In the genomic region with DNA sequence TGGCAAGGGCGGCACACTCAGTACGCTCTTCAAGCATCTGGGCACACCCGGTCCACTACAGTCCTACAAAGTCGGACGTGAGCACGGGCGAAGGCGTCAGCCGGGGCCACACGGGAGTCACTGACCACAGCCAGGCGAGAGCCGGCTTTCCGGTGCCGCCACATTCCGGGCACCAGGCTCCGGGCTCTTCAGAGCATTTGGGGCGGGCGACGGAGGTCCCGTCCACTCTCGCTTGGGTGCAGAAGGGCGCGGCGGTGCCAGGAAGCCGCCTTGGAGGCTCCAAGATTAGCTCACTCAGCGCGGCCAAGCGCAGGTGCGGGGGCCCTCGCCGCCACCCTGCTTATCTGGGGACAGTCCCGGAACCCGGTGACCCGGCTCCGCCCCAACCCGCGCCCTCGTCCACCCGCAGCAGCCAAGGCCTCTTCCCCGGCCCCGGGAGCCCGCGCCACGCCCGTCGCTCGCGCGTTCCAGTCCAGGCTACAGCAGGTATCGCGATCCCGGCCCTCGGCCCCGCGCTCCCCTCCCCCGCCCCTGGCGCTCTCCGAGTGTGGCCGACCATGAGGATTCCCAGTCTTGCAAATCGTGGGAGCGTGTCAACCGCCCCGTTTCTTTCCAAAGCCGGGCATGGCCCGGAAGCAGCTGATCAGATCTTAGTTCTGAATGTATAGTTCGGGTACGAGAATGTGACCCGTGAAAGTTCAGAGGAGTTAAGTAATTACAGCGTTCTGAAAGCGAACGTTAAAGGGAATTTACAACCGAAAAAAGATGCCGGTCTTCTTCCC, we compare ENCODE assay signal across 8 cellular contexts. TPM values are rescaled to one million over a fixed set of nuclear protein-coding genes. Genes with fewer than 3 reads are reported as not detected.
DNase-seq lines count a peak whose midpoint lies in the region; ATAC-seq, FAIRE-seq and TF ChIP-seq lines count a peak whose summit lies in the region.

ADPRH (plus strand) TSS at position 127 of the 782 bp plus-strand sequence. CDS start 2,678 bp downstream, outside the sequence.

- H3K4me3 ChIP-seq in keratinocyte (ENCODE audit: control insufficient read depth in 2 of 3, extremely low read depth in 1 of 3, insufficient read depth in 2 of 3, low read depth in 1 of 3, low read length in 3 of 3) = peak within 1 kb of the TSS; percentile 50 to 68 (median 67)

- TF ChIP-seq CTCF in keratinocyte (optimal IDR thresholded peaks at IDR 0.05 in 1 of 3, IDR thresholded peaks at IDR 0.05 in 1 of 3, conservative IDR thresholded peaks at IDR 0.05 in 1 of 3; ENCODE audit: extremely low read depth in 1 of 3, insufficient read depth in 2 of 3, low read length in 3 of 3) = no peak

- DNase-seq in EL = peak; percentile 68
- peak; percentile 66 for DNase-seq in HT-29 (ENCODE audit: low spot score)
- DNase-seq in T-helper 22 cell (ENCODE audit: low read depth) = peak; percentile 25
- DNase-seq in central memory CD4-positive, alpha-beta T cell = peak; percentile 29
- DNase-seq in keratinocyte (ENCODE audit: low read depth, low spot score) = no peak
- DNase-seq in stimulated activated CD4-positive, alpha-beta T cell treated with anti-CD3 and anti-CD28 coated beads, Interleukin-12 subunit alpha, Interleukin-12 subunit beta, amount 100 ng/mL, for 48 hours (ENCODE audit: low read depth in 2 of 3, low spot score in 1 of 3) = peak; percentile 28 to 48 (median 37)
- no peak for DNase-seq in KG1 (lab: John Stamatoyannopoulos, UW)

- no peak within 1 kb of the TSS for H3K27ac ChIP-seq in keratinocyte (ENCODE audit: control insufficient read depth, insufficient read depth, low read length)

- H3K9me1 ChIP-seq in keratinocyte (ENCODE audit: control insufficient read depth, extremely low read depth, insufficient read depth, low read length) = no peaks in the 10 kb centered on the region

- H3K79me2 ChIP-seq in keratinocyte (ENCODE audit: control insufficient read depth, insufficient read depth, low read length) = no peaks in the 10 kb centered on the region

- dilution Hi-C loops in keratinocyte (cut with MboI; ENCODE audit: extremely low pct_ligation_motif_present, low sequenced_read_pairs) = no loop called here

- no peak for FAIRE-seq in keratinocyte (lab: Jason Lieb, UNC)

- peak within 1 kb of the TSS; percentile 70 for H3K9ac ChIP-seq in keratinocyte (ENCODE audit: control insufficient read depth, extremely low read depth, insufficient read depth, low read length)

- no peaks in the 10 kb centered on the region for H4K20me1 ChIP-seq in keratinocyte (ENCODE audit: control insufficient read depth, extremely low read depth, insufficient read depth, low read length)

- H3K4me2 ChIP-seq in keratinocyte (ENCODE audit: control insufficient read depth, extremely low read depth, insufficient read depth, low read depth, low read length) = peak within 1 kb of the TSS; percentile 83

- H3K36me3 ChIP-seq in keratinocyte (ENCODE audit: control insufficient read depth in 2 of 2, extremely low read depth in 1 of 2, insufficient read depth in 2 of 2, low read length in 2 of 2) = no peaks in the 10 kb centered on the region

- peaks cover 5% of the 10 kb centered on the region for H3K4me1 ChIP-seq in keratinocyte (ENCODE audit: control insufficient read depth, extremely low read depth, insufficient read depth, low read length)

- peak; percentile 61 for ATAC-seq in GM21390 (IDR thresholded peaks at IDR 0.05; ENCODE audit: unreplicated experiment)

- H2AFZ ChIP-seq in keratinocyte (ENCODE audit: control insufficient read depth, low read length) = peak within 1 kb of the TSS; percentile 90

- no peaks in the 10 kb centered on the region for H3K27me3 ChIP-seq in keratinocyte (ENCODE audit: control insufficient read depth, extremely low read depth, insufficient read depth, low read length)

- H3K9me3 ChIP-seq in keratinocyte (ENCODE audit: control insufficient read depth, low read depth, low read length) = no peaks in the 10 kb centered on the region

RNA-seq across cellular contexts. Expression of gene ADPRH, which starts in this region (rescaled TPM):
- 0.65 and 1.0 TPM in 2 replicates for total RNA-seq in HT-29 (2014; rRNA removed; shearing (Covaris generic))
- 0.26 to 0.39 TPM (median 0.35 TPM) in 3 replicates for polyA plus RNA-seq in keratinocyte
- polyA plus RNA-seq in keratinocyte (2011; ENCODE audit: low read depth) = 0.11 TPM
- 0.49 and 0.55 TPM in 2 replicates for polyA plus RNA-seq in keratinocyte (2011; cell fraction: cytosol; rRNA removed)
- 0.43 and 0.65 TPM in 2 replicates for polyA plus RNA-seq in keratinocyte (2011; cell fraction: nucleus; rRNA removed)
- 0.28 and 0.31 TPM in 2 replicates for polyA plus RNA-seq in keratinocyte (2012; ENCODE audit: low replicate concordance)
- 0.16 to 0.43 TPM in 2 of 3 replicates, not detected in the other for polyA minus RNA-seq in keratinocyte
- 0.96 TPM for polyA minus RNA-seq in keratinocyte (2011; cell fraction: cytosol; rRNA and poly(A)+ RNA removed)
- 0.21 and 0.54 TPM in 2 replicates for polyA minus RNA-seq in keratinocyte (2011; cell fraction: nucleus; rRNA and poly(A)+ RNA removed)

Comparison
In these comparisons a context has a peak if more than half of its experiments do, and no peak if none do; other contexts are left out.
1. DNase-seq: peak in EL (single experiment), HT-29 (single experiment), T-helper 22 cell (single experiment), central memory CD4-positive, alpha-beta T cell (single experiment) and stimulated activated CD4-positive, alpha-beta T cell treated with anti-CD3 and anti-CD28 coated beads, Interleukin-12 subunit alpha, Interleukin-12 subunit beta, amount 100 ng/mL, for 48 hours (3 of 3); none in keratinocyte (single experiment) and KG1 (single experiment).